Comparison of ENCODE assay signal across 8 cellular contexts in the genomic region with DNA sequence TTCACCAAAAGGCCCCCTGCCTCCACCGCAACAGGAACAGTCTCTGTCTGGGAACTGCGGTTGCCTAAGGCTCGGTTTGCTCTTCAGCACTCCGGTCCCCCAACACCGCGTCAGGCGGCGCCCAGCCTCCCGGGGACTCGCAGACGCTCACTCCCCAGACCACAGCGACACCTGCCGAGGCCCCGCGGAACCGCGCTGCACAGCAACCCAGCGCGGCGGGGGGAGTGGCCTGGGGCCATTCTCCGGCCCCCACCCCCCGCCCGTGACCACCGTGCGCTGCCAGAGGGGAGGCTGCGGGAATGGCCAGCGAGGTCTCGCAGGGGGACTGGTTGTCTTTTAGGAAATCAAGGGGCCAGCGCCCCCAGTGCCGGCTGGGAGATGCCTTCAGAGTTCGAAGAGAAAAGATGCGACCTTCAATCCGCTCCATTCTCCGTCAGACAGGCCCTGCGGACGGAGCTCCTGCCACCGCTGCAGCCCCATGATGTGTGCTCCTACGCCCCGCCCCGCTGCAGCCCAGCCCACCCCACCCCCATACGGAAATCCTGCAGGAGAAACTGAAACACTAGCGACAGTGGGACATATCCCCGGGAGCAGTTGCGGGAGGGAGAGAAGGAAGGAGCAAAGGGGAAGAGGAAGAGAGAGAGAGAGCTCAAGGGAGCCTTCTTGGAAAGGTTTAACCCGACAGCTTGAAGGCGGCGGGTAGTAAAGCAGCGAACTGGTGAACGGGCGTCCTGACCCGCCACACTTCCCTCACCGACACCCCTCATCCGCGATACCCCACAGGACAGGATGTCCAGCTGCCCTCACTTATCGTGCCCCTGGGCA.
A peak's percentile ranks its signal among the peaks of the same experiment; 100 is the strongest.
DNase-seq lines count a peak whose midpoint lies in the region; ATAC-seq and TF ChIP-seq lines count a peak whose summit lies in the region.

No MANE protein-coding gene starts in this region.

- peaks cover 6% of the 10 kb centered on the region for H3K4me1 ChIP-seq in CD8-positive, alpha-beta memory T cell (ENCODE audit: insufficient read depth, low read length)

- no peaks in the 10 kb centered on the region for H3K36me3 Mint-ChIP-seq in CD8-positive, alpha-beta memory T cell

- CTCF ChIA-PET in CD8-positive, alpha-beta memory T cell (lab: Charles Lee) = interaction anchor here (0.6 to 2.0 kb wide), 14 partner anchors 8 to 929 kb away, joined by 3 to 10 read pairs (median 4); a partner anchor contains a TSS

- peaks cover 11 to 17% (median 13%) of the 10 kb centered on the region in 3 donors for H3K4me1 Mint-ChIP-seq in CD8-positive, alpha-beta memory T cell

- no peaks in the 10 kb centered on the region for H3K27me3 ChIP-seq in CD8-positive, alpha-beta memory T cell (ENCODE audit: insufficient read depth, low read length, poor library complexity, severe bottlenecking)
- peaks cover 6% of the 10 kb centered on the region for H3K27me3 ChIP-seq in HL-60 (ENCODE audit: insufficient read depth, poor library complexity, severe bottlenecking)

- POLR2A ChIA-PET in CD8-positive, alpha-beta memory T cell (lab: Charles Lee) = interaction anchor here (0.6 kb wide), 1 partner anchor 1099 kb away, joined by 5 read pairs; no protein-coding TSS in a partner anchor

- H3K9me3 ChIP-seq in CD8-positive, alpha-beta memory T cell (ENCODE audit: low read length) = no peaks in the 10 kb centered on the region

- H3K9me3 Mint-ChIP-seq in CD8-positive, alpha-beta memory T cell = no peaks in the 10 kb centered on the region

- H3K27ac Mint-ChIP-seq in CD8-positive, alpha-beta memory T cell = peak overlapping the region in 7 of 8 donors; percentile 40 to 95 (median 85)

- H3K4me3 Mint-ChIP-seq in CD8-positive, alpha-beta memory T cell = peak overlapping the region; percentile 81 to 95 (median 84)

- peak; percentile 98 for ATAC-seq in GM19467 (IDR thresholded peaks at IDR 0.05; ENCODE audit: unreplicated experiment)

- TF ChIP-seq CTCF in HL-60 (IDR thresholded peaks at IDR 0.05; ENCODE audit: insufficient read depth, low read length) = peak; percentile 60

- peak; percentile 76 to 81 (median 77) for DNase-seq in CD8-positive, alpha-beta memory T cell
- DNase-seq in HL-60 (ENCODE audit: low read depth in 1 of 2, low spot score in 1 of 2) (peak; percentile 32 to 69), NOMO-1 (lab: John Stamatoyannopoulos, UW; ENCODE audit: unreplicated experiment in 2 of 2) (peak; percentile 75 to 79), activated T-cell treated with anti-CD3 and anti-CD28 coated beads for 24 hours (ENCODE audit: low read depth) (peak; percentile 73), epithelial cell of prostate (ENCODE audit: low read depth, low spot score) (no peak), mucosa of gallbladder (ENCODE audit: low spot score) (peak; percentile 90)
- peak; percentile 48 to 61 for DNase-seq in stimulated activated CD8-positive, alpha-beta memory T cell treated with anti-CD3 and anti-CD28 coated beads, Interleukin-4, amount 100 ng/mL, for 1 hour (ENCODE audit: low read depth in 2 of 2, low spot score in 1 of 2)

- H3K27me3 Mint-ChIP-seq in CD8-positive, alpha-beta memory T cell = peaks cover 13 to 46% of the 10 kb centered on the region in 2 donors

- H3K4me3 ChIP-seq in CD8-positive, alpha-beta memory T cell (ENCODE audit: low read length) = peak overlapping the region; percentile 68
- peak overlapping the region; percentile 59 for H3K4me3 ChIP-seq in HL-60 (replicated peaks; ENCODE audit: insufficient read depth, low read length)

- H3K36me3 ChIP-seq in CD8-positive, alpha-beta memory T cell (ENCODE audit: insufficient read depth, low read length) = no peaks in the 10 kb centered on the region

- no peak overlapping the region for H3K27ac ChIP-seq in CD8-positive, alpha-beta memory T cell (ENCODE audit: low read depth, low read length)
- H3K27ac ChIP-seq in HL-60 (replicated peaks) = no peak overlapping the region
- peak overlapping the region; percentile 43 for H3K27ac ChIP-seq in epithelial cell of prostate
